Comparison of ENCODE assay signal across 38 cellular contexts in the genomic region with DNA sequence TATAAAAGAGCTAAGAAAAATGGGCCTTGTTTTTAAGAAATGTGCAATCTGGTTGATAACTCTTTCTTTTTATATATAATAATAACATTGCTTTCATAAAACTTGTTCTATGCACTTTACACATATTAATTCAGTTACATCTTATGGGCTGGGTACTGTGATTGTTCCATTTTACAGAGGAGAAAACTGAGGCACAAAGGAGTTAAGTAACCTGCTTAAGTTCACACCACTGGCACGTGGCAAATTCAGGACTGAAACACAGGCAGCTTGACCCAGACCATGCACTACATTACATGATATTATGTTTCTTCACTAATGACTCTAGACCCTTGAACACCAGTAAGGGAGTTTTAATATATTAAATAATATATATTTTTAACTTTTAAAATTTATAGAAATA. TPM values are rescaled to one million over a fixed set of nuclear protein-coding genes. Genes with fewer than 3 reads are reported as not detected.
"Had no signal": no experiment of that assay in that cellular context is flagged by ENCODE, and none has a peak within 500 bp of the region (broad histone marks: within the 10 kb centered on the region; RNA-seq: fewer than 3 reads in every experiment).

No MANE protein-coding gene starts in this region.

- ATAC-seq: activated naive CD4-positive, alpha-beta T cell treated with anti-CD3 and anti-CD28 coated beads, Interleukin-2, amount 50 U/mL, for 72 hours; activated naive CD8-positive, alpha-beta T cell treated with anti-CD3 and anti-CD28 coated beads, Interleukin-2, amount 50 U/mL, for 24 hours; activated T-cell treated with anti-CD3 and anti-CD28 coated beads, Interleukin-2, amount 50 U/mL, for 4 hours; activated T-cell treated with anti-CD3 and anti-CD28 coated beads, Interleukin-2, amount 50 U/mL, for 72 hours; activated T-helper 17 cell treated with anti-CD3 and anti-CD28 coated beads, Interleukin-2, amount 50 U/mL, for 72 hours; body of pancreas had no signal

- H3K9me3 ChIP-seq: adrenal gland, ascending aorta, body of pancreas, breast epithelium had no signal

- H3K36me3 ChIP-seq: adrenal gland, ascending aorta, brain microvascular endothelial cell, breast epithelium, cardiac muscle cell had no signal

- H3K27me3 ChIP-seq: adrenal gland, ascending aorta, body of pancreas, brain microvascular endothelial cell, breast epithelium had no signal

- H3K4me1 ChIP-seq: adrenal gland, ascending aorta, body of pancreas, breast epithelium had no signal

- DNase-seq: activated effector memory CD4-positive, alpha-beta T cell treated with anti-CD3 and anti-CD28 coated beads, Interleukin-2, amount 50 U/mL, for 16 hours; activated effector memory CD4-positive, alpha-beta T cell treated with Interleukin-2 at 50 U/mL for 16 hours; activated gamma-delta T cell; activated gamma-delta T cell treated with Interleukin-2 at 50 U/mL for 16 hours; activated naive CD4-positive, alpha-beta T cell; activated naive CD4-positive, alpha-beta T cell treated with anti-CD3 and anti-CD28 coated beads for 36 hours; activated naive CD4-positive, alpha-beta T cell treated with anti-CD3 and anti-CD28 coated beads, Interleukin-2, amount 10 ng/mL, durations not matched to agents 7 days and 5 days; activated naive CD4-positive, alpha-beta T cell treated with anti-CD3 and anti-CD28 coated beads, Interleukin-2, amount 50 U/mL, for 16 hours; activated naive CD4-positive, alpha-beta T cell treated with Interleukin-2 at 50 U/mL for 16 hours; activated naive CD8-positive, alpha-beta T cell treated with anti-CD3 and anti-CD28 coated beads for 36 hours; activated naive CD8-positive, alpha-beta T cell treated with anti-CD3 and anti-CD28 coated beads, Interleukin-2, amount 10 ng/mL, durations not matched to agents 7 days and 5 days; activated naive CD8-positive, alpha-beta T cell treated with anti-CD3 and anti-CD28 coated beads, Interleukin-2, amount 50 U/mL, for 24 hours; activated T-cell treated with anti-CD3 and anti-CD28 coated beads, Interleukin-2, amount 50 U/mL, for 24 hours; activated T-cell treated with anti-CD3 and anti-CD28 coated beads, Interleukin-2, amount 50 U/mL, for 4 hours; activated T-cell treated with anti-CD3 and anti-CD28 coated beads, Interleukin-2, amount 50 U/mL, for 48 hours; activated T-cell treated with anti-CD3 and anti-CD28 coated beads, Interleukin-2, amount 50 U/mL, for 72 hours; adrenal gland; amniotic stem cell; amygdala; anterior cingulate cortex; aorta; body of pancreas; brain microvascular endothelial cell; caudate nucleus; central memory CD4-positive, alpha-beta T cell; cerebellar nuclear complex had no signal

- FAIRE-seq: astrocyte, bronchial epithelial cell had no signal

- H3K4me3 ChIP-seq: adrenal gland, ascending aorta, body of pancreas, breast epithelium, cardiac muscle cell had no signal

- H3K27ac ChIP-seq: adrenal gland, ascending aorta, body of pancreas, breast epithelium, cardiac muscle cell had no signal

RNA-seq across cellular contexts. Expression of gene IYD, which starts 15.4 kb away (rescaled TPM):
- total RNA-seq: activated naive CD4-positive, alpha-beta T cell treated with anti-CD3 and anti-CD28 coated beads for 36 hours; activated naive CD4-positive, alpha-beta T cell treated with anti-CD3 and anti-CD28 coated beads, Interleukin-2, amount 50 U/mL, for 72 hours; activated naive CD8-positive, alpha-beta T cell treated with anti-CD3 and anti-CD28 coated beads for 36 hours; activated naive CD8-positive, alpha-beta T cell treated with anti-CD3 and anti-CD28 coated beads, Interleukin-2, amount 10 ng/mL, durations not matched to agents 7 days and 5 days; activated T-cell treated with anti-CD3 and anti-CD28 coated beads, Interleukin-2, amount 50 U/mL, for 72 hours; activated T-helper 1 cell treated with anti-CD3 and anti-CD28 coated beads, Interleukin-12 subunit alpha, Interleukin-12 subunit beta, Interleukin-2, Interleukin-4 antibody, amounts not matched to agents 30 ng/mL and 10 ng/mL and 1 ng/mL, durations not matched to agents 14 hours and 24 hours and 36 hours; activated T-helper 17 cell treated with anti-CD3 and anti-CD28 coated beads, Interleukin-2, amount 50 U/mL, for 72 hours; activated T-helper 2 cell treated with anti-CD3 and anti-CD28 coated beads, Interferon-gamma antibody, Interleukin-2, Interleukin-4, amounts not matched to agents 10 μg/mL and 5 μg/mL and 100 μg/mL, durations not matched to agents 14 hours and 24 hours and 36 hours; aorta; astrocyte; bronchial epithelial cell; cardiac muscle cell; cardiac septum; cerebellum; chondrocyte had no signal
- polyA plus RNA-seq: adrenal gland, cardiac muscle cell had no signal
